Comparison of ENCODE assay signal across 27 cellular contexts in genomic region chr4:189032939-189033338, GRCh38.
"Had no signal": no experiment of that assay in that cellular context is flagged by ENCODE, and none has a peak within 500 bp of the region (broad histone marks: within the 10 kb centered on the region; RNA-seq: fewer than 3 reads in every experiment).

No MANE protein-coding gene starts in this region.

- H3K36me3 ChIP-seq: left ventricle myocardium inferior, neural progenitor cell, neutrophil, prostate gland, stomach, thyroid gland, transverse colon, upper lobe of left lung, vagina had no signal

- H3K4me3 ChIP-seq: left ventricle myocardium inferior, lung, neural progenitor cell, prostate gland, skin epidermis, stomach, testis, thyroid gland, transverse colon, upper lobe of left lung, vagina had no signal

- H3K4me1 ChIP-seq: left ventricle myocardium inferior, neural progenitor cell, prostate gland, stomach, testis, thyroid gland, transverse colon, upper lobe of left lung, vagina had no signal

- DNase-seq: islet precursor cell; left ventricle myocardium inferior; mesendoderm; naive B cell; natural killer cell; nephron progenitor cell; occipital lobe; retina; right cardiac atrium; stimulated activated CD4-positive, alpha-beta T cell treated with anti-CD3 and anti-CD28 coated beads, Interleukin-12 subunit alpha, Interleukin-12 subunit beta, amount 100 ng/mL, for 4 hours; stimulated activated CD4-positive, alpha-beta T cell treated with anti-CD3 and anti-CD28 coated beads, Interleukin-15, amount 100 ng/mL, for 24 hours; stimulated activated CD4-positive, alpha-beta T cell treated with anti-CD3 and anti-CD28 coated beads, Interleukin-2, amount 100 ng/mL, for 24 hours; stimulated activated CD4-positive, alpha-beta T cell treated with anti-CD3 and anti-CD28 coated beads, Interleukin-4, amount 100 ng/mL, for 1 hour; stimulated activated naive B cell treated with anti-CD40 and anti-IgM and Interleukin-4, amounts not matched to agents 10 μg/mL and 1 μg/mL and 100 μg/mL, for 72 hours; stimulated activated naive CD8-positive, alpha-beta T cell treated with anti-CD3 and anti-CD28 coated beads, Interleukin-15, Interleukin-2, amounts not matched to agents 100 U/mL and 50 U/mL, for 24 hours; stomach; testis; thyroid gland; transverse colon; upper lobe of left lung had no signal

- H2AFZ ChIP-seq: neural progenitor cell had no signal

- H3K4me2 ChIP-seq: neural progenitor cell had no signal

- H3K27ac ChIP-seq: left ventricle myocardium inferior, neural progenitor cell, neutrophil, prostate gland, skin epidermis, stomach, testis, thyroid gland, transverse colon, upper lobe of left lung, vagina had no signal

- H3K27me3 ChIP-seq: neural progenitor cell, neutrophil, stomach, testis, thyroid gland, transverse colon, upper lobe of left lung, vagina had no signal

- H3K9me3 ChIP-seq: left ventricle myocardium inferior, neutrophil, prostate gland, stomach, testis, thyroid gland, transverse colon, upper lobe of left lung, vagina had no signal

- ATAC-seq: natural killer cell; right cardiac atrium; sciatic nerve; stimulated activated naive B cell treated with anti-CD40 and anti-IgM and Interleukin-4, amounts not matched to agents 10 μg/mL and 1 μg/mL and 100 μg/mL, for 72 hours; stimulated activated naive CD8-positive, alpha-beta T cell treated with anti-CD3 and anti-CD28 coated beads, Interleukin-15, Interleukin-2, amounts not matched to agents 100 U/mL and 50 U/mL, for 24 hours had no signal

- H3K9ac ChIP-seq: neural progenitor cell had no signal
